ENCODE assay signal across 12 cellular contexts in genomic region chr2:12177995-12178760, GRCh38.
DNase-seq lines count a peak whose midpoint lies in the region; ATAC-seq and TF ChIP-seq lines count a peak whose summit lies in the region.
"Had no signal": no experiment of that assay in that cellular context is flagged by ENCODE, and none has a peak within 500 bp of the region (broad histone marks: within the 10 kb centered on the region; RNA-seq: fewer than 3 reads in every experiment).

No MANE protein-coding gene starts in this region.

- peak in 1 of 5 donors; percentile 7 for DNase-seq in CD8-positive, alpha-beta memory T cell
- DNase-seq in activated B cell treated with CpG ODN at 0.5 μM for 24 hours (no peak), NCI-H1436 (lab: John Stamatoyannopoulos, UW) (no peak), islet precursor cell (no peak), GM19238 (ENCODE audit: insufficient read length, low spot score) (no peak), Right ventricle myocardium inferior (ENCODE audit: missing footprints) (no peak)
- no peak for DNase-seq in naive thymus-derived CD4-positive, alpha-beta T cell
- DNase-seq: activated naive CD4-positive, alpha-beta T cell treated with anti-CD3 and anti-CD28 coated beads, Interleukin-2, amount 50 U/mL, for 16 hours; MM.1S; NCI-H510A treated with DMSO at 0.1 percent for 48 hours had no signal

- TF ChIP-seq CTCF in activated B cell treated with CpG ODN at 0.5 μM for 24 hours (IDR thresholded peaks at IDR 0.05): no peak

- H3K4me1 Mint-ChIP-seq in CD8-positive, alpha-beta memory T cell: peaks cover 22 to 42% (median 27%) of the 10 kb centered on the region in 3 donors
- H3K4me1 Mint-ChIP-seq in activated B cell treated with CpG ODN at 0.5 μM for 24 hours: peaks cover 39% of the 10 kb centered on the region
- H3K4me1 Mint-ChIP-seq in naive thymus-derived CD4-positive, alpha-beta T cell: peaks cover 31 to 64% (median 51%) of the 10 kb centered on the region in 7 donors

- peak; percentile 6 for ATAC-seq in GM21737 (IDR thresholded peaks at IDR 0.05; ENCODE audit: unreplicated experiment)
- ATAC-seq in activated B cell treated with CpG ODN at 0.5 μM for 24 hours (ENCODE audit: low read depth): no peak
- peak; percentile 1 for ATAC-seq in naive thymus-derived CD4-positive, alpha-beta T cell
- ATAC-seq in Right ventricle myocardium inferior: no peak

- H3K9me3 ChIP-seq in CD8-positive, alpha-beta memory T cell (ENCODE audit: low read length): no peaks in the 10 kb centered on the region
- H3K9me3 ChIP-seq in naive thymus-derived CD4-positive, alpha-beta T cell (ENCODE audit: control insufficient read depth in 2 of 3, low read length in 3 of 3): no peaks in the 10 kb centered on the region

- no peaks in the 10 kb centered on the region for H3K36me3 Mint-ChIP-seq in CD8-positive, alpha-beta memory T cell
- H3K36me3 Mint-ChIP-seq in activated B cell treated with CpG ODN at 0.5 μM for 24 hours (ENCODE audit: low read depth): no peaks in the 10 kb centered on the region
- peaks cover 0 to 10% (median 0%) of the 10 kb centered on the region in 5 donors for H3K36me3 Mint-ChIP-seq in naive thymus-derived CD4-positive, alpha-beta T cell
- H3K36me3 Mint-ChIP-seq: neural progenitor cell had no signal

- peaks cover under 1 to 4% of the 10 kb centered on the region in 2 donors for H3K27me3 Mint-ChIP-seq in CD8-positive, alpha-beta memory T cell
- H3K27me3 Mint-ChIP-seq in activated B cell treated with CpG ODN at 0.5 μM for 24 hours: no peaks in the 10 kb centered on the region
- H3K27me3 Mint-ChIP-seq in naive thymus-derived CD4-positive, alpha-beta T cell: peaks cover 0 to 16% (median 0%) of the 10 kb centered on the region in 5 donors

- H3K4me1 ChIP-seq in CD8-positive, alpha-beta memory T cell (ENCODE audit: insufficient read depth, low read length): peaks cover 30% of the 10 kb centered on the region
- H3K4me1 ChIP-seq in naive thymus-derived CD4-positive, alpha-beta T cell (ENCODE audit: control insufficient read depth in 2 of 2, insufficient read depth in 2 of 2, low read length in 2 of 2): peaks cover 10 to 25% of the 10 kb centered on the region in 2 donors

- peak overlapping the region; percentile 52 for H3K27ac ChIP-seq in CD8-positive, alpha-beta memory T cell (ENCODE audit: low read depth, low read length)
- peak overlapping the region; percentile 15 for H3K27ac ChIP-seq in naive thymus-derived CD4-positive, alpha-beta T cell (ENCODE audit: low read depth, low read length)
- H3K27ac ChIP-seq: neural progenitor cell had no signal

- H3K9me3 Mint-ChIP-seq in CD8-positive, alpha-beta memory T cell: no peaks in the 10 kb centered on the region
- no peaks in the 10 kb centered on the region for H3K9me3 Mint-ChIP-seq in activated B cell treated with CpG ODN at 0.5 μM for 24 hours
- peaks cover 0 to 4% (median 0%) of the 10 kb centered on the region in 11 donors for H3K9me3 Mint-ChIP-seq in naive thymus-derived CD4-positive, alpha-beta T cell
- H3K9me3 Mint-ChIP-seq: neural progenitor cell had no signal

- peak overlapping the region in 2 of 7 donors; percentile 44 to 46 for H3K4me3 Mint-ChIP-seq in CD8-positive, alpha-beta memory T cell
- H3K4me3 Mint-ChIP-seq in activated B cell treated with CpG ODN at 0.5 μM for 24 hours: no peak overlapping the region
- H3K4me3 Mint-ChIP-seq in naive thymus-derived CD4-positive, alpha-beta T cell: peak overlapping the region; percentile 20 to 76 (median 59)
- H3K4me3 Mint-ChIP-seq: neural progenitor cell had no signal

- POLR2A ChIA-PET in CD8-positive, alpha-beta memory T cell (lab: Charles Lee): no interaction called here
- POLR2A ChIA-PET in activated B cell treated with CpG ODN at 0.5 μM for 24 hours (lab: Charles Lee): interaction anchor here (0.5 to 0.7 kb wide), 4 partner anchors 65 to 315 kb away, joined by 3 to 10 read pairs (median 6); no protein-coding TSS in a partner anchor
- POLR2A ChIA-PET in naive thymus-derived CD4-positive, alpha-beta T cell (lab: Charles Lee): interaction anchor here (0.8 to 1.4 kb wide), 6 partner anchors 9 to 538 kb away, joined by 3 to 4 read pairs (median 3); no protein-coding TSS in a partner anchor

- intact Hi-C loops in activated B cell treated with CpG ODN at 0.5 μM for 24 hours (cut with micrococcal nuclease) (loop anchor here (2.0 to 10.0 kb wide), 2 partner anchors 539 to 757 kb away; partner anchors contain the start of gene TRIB2), Right ventricle myocardium inferior (cut with DNase I) (loop anchor here (5.0 to 10.0 kb wide), 3 partner anchors 313 to 827 kb away; partner anchors contain the start of gene TRIB2)
- intact Hi-C loops in naive thymus-derived CD4-positive, alpha-beta T cell (cut with micrococcal nuclease): loop anchor here (2.0 to 5.0 kb wide), 6 partner anchors 51 to 539 kb away; partner anchors contain the start of gene TRIB2 (in 2 of the 2)

- no peaks in the 10 kb centered on the region for H3K36me3 ChIP-seq in CD8-positive, alpha-beta memory T cell (ENCODE audit: insufficient read depth, low read length)
- no peaks in the 10 kb centered on the region for H3K36me3 ChIP-seq in naive thymus-derived CD4-positive, alpha-beta T cell (ENCODE audit: control insufficient read depth in 2 of 3, insufficient read depth in 3 of 3, low read length in 3 of 3)
- H3K36me3 ChIP-seq: neural progenitor cell had no signal

- no peaks in the 10 kb centered on the region for H3K27me3 ChIP-seq in CD8-positive, alpha-beta memory T cell (ENCODE audit: insufficient read depth, low read length, poor library complexity, severe bottlenecking)
- H3K27me3 ChIP-seq in naive thymus-derived CD4-positive, alpha-beta T cell (ENCODE audit: control insufficient read depth in 2 of 2, insufficient read depth in 2 of 2, low read length in 2 of 2): no peaks in the 10 kb centered on the region
- H3K27me3 ChIP-seq: neural progenitor cell had no signal

- CTCF ChIA-PET in CD8-positive, alpha-beta memory T cell (lab: Charles Lee): interaction anchor here (0.8 to 1.0 kb wide), 2 partner anchors 9 to 538 kb away, joined by 3 read pairs; no protein-coding TSS in a partner anchor
- CTCF ChIA-PET in activated B cell treated with CpG ODN at 0.5 μM for 24 hours (lab: Charles Lee): interaction anchor here (1.6 kb wide), 1 partner anchor 10 kb away, joined by 4 read pairs; no protein-coding TSS in a partner anchor
- CTCF ChIA-PET in naive thymus-derived CD4-positive, alpha-beta T cell (lab: Charles Lee): interaction anchor here (0.6 to 1.1 kb wide), 2 partner anchors 9 to 632 kb away, joined by 3 read pairs; no protein-coding TSS in a partner anchor

- peak overlapping the region in 4 of 8 donors; percentile 18 to 68 (median 46) for H3K27ac Mint-ChIP-seq in CD8-positive, alpha-beta memory T cell
- peak overlapping the region; percentile 60 for H3K27ac Mint-ChIP-seq in activated B cell treated with CpG ODN at 0.5 μM for 24 hours
- H3K27ac Mint-ChIP-seq in naive thymus-derived CD4-positive, alpha-beta T cell: peak overlapping the region; percentile 34 to 95 (median 81)
- H3K27ac Mint-ChIP-seq: neural progenitor cell had no signal

- no peak overlapping the region for H3K4me3 ChIP-seq in CD8-positive, alpha-beta memory T cell (ENCODE audit: low read length)
- H3K4me3 ChIP-seq in naive thymus-derived CD4-positive, alpha-beta T cell (ENCODE audit: low read length): no peak overlapping the region
- H3K4me3 ChIP-seq: neural progenitor cell had no signal

Comparison
In these comparisons a context has a peak if more than half of its experiments do, and no peak if none do; other contexts are left out.
1. ATAC-seq: peak in GM21737 (single experiment) and naive thymus-derived CD4-positive, alpha-beta T cell (single experiment); none in activated B cell treated with CpG ODN at 0.5 μM for 24 hours (single experiment) and Right ventricle myocardium inferior (single experiment).